In genomic region chr19:18418034-18418724, GRCh38 we compare ENCODE assay signal across 1 cellular context.
A peak's percentile ranks its signal among the peaks of the same experiment; 100 is the strongest.
TF ChIP-seq lines count a peak whose summit lies in the region.

No MANE protein-coding gene starts in this region.

TF ChIP-seq in H1, 55 proteins besides CTCF, POLR2A, EP300 and RAD21:
- TF ChIP-seq SAP30 (IDR thresholded peaks at IDR 0.05; ENCODE audit: insufficient read depth, insufficient replicate concordance, low read length): no peak
- peak; percentile 2 for TF ChIP-seq KDM4A (IDR thresholded peaks at IDR 0.05; ENCODE audit: low read depth, low read length, severe bottlenecking)
- TF ChIP-seq RNF2 (IDR thresholded peaks at IDR 0.05; ENCODE audit: borderline replicate concordance, low read depth, low read length, missing control alignments, poor library complexity, severe bottlenecking): peak; percentile 18
- TF ChIP-seq SUZ12 (IDR thresholded peaks at IDR 0.05; ENCODE audit: low read length): peak; percentile 62; the same call in 1 of the 2 replicates
- peak; percentile 56 for TF ChIP-seq EZH2 (IDR thresholded peaks at IDR 0.05; ENCODE audit: low read depth, low read length, severe bottlenecking)
- no peak for TF ChIP-seq MAX (IDR thresholded peaks at IDR 0.05)
- TF ChIP-seq HDAC2 (IDR thresholded peaks at IDR 0.05; ENCODE audit: borderline replicate concordance in 1 of 2, low read depth in 2 of 2, low read length in 2 of 2): peak in 1 of 2 experiments; percentile 0; a peak in 1 of 4 replicates
